11 cellular contexts compared by ENCODE assay signal in the genomic region with DNA sequence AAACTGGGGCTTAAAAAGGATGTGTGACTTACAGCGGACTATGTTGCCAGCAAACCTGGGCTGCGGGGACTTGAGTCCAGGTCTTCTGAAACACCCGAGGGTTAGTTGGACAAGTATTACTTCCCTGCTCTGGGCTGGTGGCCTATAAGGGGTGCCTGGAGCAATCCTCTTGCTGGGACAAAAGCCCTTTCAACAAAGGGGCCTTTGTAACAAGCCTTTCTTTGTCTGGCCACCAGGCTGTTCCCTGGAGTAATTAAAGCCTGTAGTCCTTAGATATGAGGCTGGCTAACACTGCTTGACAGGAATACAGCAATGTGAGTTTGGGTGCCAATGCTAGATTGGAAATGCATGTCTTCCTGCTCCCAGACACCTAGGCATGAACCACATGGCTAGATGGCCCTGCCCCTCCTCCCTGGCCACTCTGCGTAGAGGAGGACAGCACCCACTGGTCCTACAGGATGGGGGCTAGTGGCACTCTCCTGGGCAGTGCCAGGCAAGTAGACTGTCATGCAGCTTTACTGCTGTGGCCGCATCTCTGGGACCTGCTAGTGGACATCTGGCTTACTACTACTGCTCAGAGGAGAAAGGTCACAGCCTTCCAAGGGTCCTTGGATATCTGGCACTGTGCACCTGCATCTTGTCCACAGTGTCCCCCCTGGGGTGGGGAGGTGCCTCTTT.
DNase-seq lines count a peak whose midpoint lies in the region; ATAC-seq and TF ChIP-seq lines count a peak whose summit lies in the region.
"Had no signal": no experiment of that assay in that cellular context is flagged by ENCODE, and none has a peak within 500 bp of the region (broad histone marks: within the 10 kb centered on the region; RNA-seq: fewer than 3 reads in every experiment).

No MANE protein-coding gene starts in this region.

- no peaks in the 10 kb centered on the region for H3K79me1 ChIP-seq in H9 (ENCODE audit: insufficient read depth, low read depth, low read length, poor library complexity, severe bottlenecking)

- H3K27me3 ChIP-seq in H9 (ENCODE audit: insufficient read depth, low read length), result no peaks in the 10 kb centered on the region
- no peaks in the 10 kb centered on the region for H3K27me3 ChIP-seq in gastroesophageal sphincter
- H3K27me3 ChIP-seq: Peyer's patch had no signal

- H3K4me2 ChIP-seq in H9 (ENCODE audit: insufficient read depth, insufficient read length, low read length), result no peak overlapping the region

- DNase-seq in H9, result peak; percentile 44
- DNase-seq in SK-MEL-5 (ENCODE audit: low read depth, low spot score), result peak; percentile 58
- DNase-seq in posterior cingulate gyrus, result peak in 6 of 10 donors; percentile 21 to 86 (median 54)
- DNase-seq in T-helper 2 cell treated with Interferon-gamma antibody and Interleukin-4, amounts not matched to agents 5 μg/mL and 100 μg/mL, for 36 hours (ENCODE audit: low spot score), result no peak
- no peak for DNase-seq in DMS153 treated with DMSO at 0.1 percent for 48 hours (lab: John Stamatoyannopoulos, UW; ENCODE audit: unreplicated experiment)
- DNase-seq in NCI-H1105 treated with DMSO at 0.1 percent for 48 hours (lab: John Stamatoyannopoulos, UW), result no peak
- DNase-seq in activated gamma-delta T cell (lab: John Stamatoyannopoulos, UW), result no peak
- DNase-seq: activated B cell treated with CpG ODN at 0.5 μM for 24 hours had no signal

- no peaks in the 10 kb centered on the region; the same call in 1 of the 2 replicates for H3K27me3 Mint-ChIP-seq in H9 (ENCODE audit: low read depth)
- H3K27me3 Mint-ChIP-seq in T-helper 2 cell treated with Interferon-gamma antibody and Interleukin-4, amounts not matched to agents 5 μg/mL and 100 μg/mL, for 36 hours (ENCODE audit: low read depth), result no peaks in the 10 kb centered on the region
- H3K27me3 Mint-ChIP-seq: activated B cell treated with CpG ODN at 0.5 μM for 24 hours had no signal

- H2BK120ac ChIP-seq in H9 (ENCODE audit: low read depth, low read length, poor library complexity, severe bottlenecking), result no peak overlapping the region

- H3K4me1 ChIP-seq in H9 (ENCODE audit: insufficient read depth, low read length) (peaks cover 2% of the 10 kb centered on the region; the same call in 1 of the 2 replicates), gastroesophageal sphincter (no peaks in the 10 kb centered on the region)
- H3K4me1 ChIP-seq: parathyroid adenoma had no signal

- TF ChIP-seq EP300 in gastroesophageal sphincter (IDR thresholded peaks at IDR 0.05), result no peak

- H3K36me3 ChIP-seq in gastroesophageal sphincter, result no peaks in the 10 kb centered on the region
- H3K36me3 ChIP-seq: Peyer's patch had no signal

- no peak overlapping the region for H2AK5ac ChIP-seq in H9 (ENCODE audit: insufficient read length, low read length)

- H3K4me3 ChIP-seq in gastroesophageal sphincter, result no peak overlapping the region
- H3K4me3 ChIP-seq: Peyer's patch had no signal

- H3K79me2 ChIP-seq in H9 (ENCODE audit: insufficient read depth, low read length), result no peaks in the 10 kb centered on the region
- H3K79me2 ChIP-seq: parathyroid adenoma had no signal

- no peak overlapping the region for H4K8ac ChIP-seq in H9 (replicated peaks; ENCODE audit: insufficient read length, low read depth, low read length)

- no peak overlapping the region for H4K5ac ChIP-seq in H9 (ENCODE audit: insufficient read length, low read depth, low read length)

- no peak overlapping the region for H2BK5ac ChIP-seq in H9 (ENCODE audit: insufficient read length, low read length)

- H2AFZ ChIP-seq in H9 (ENCODE audit: low read length), result no peak overlapping the region
- H2AFZ ChIP-seq: parathyroid adenoma had no signal

- no peak overlapping the region for H3K4ac ChIP-seq in H9 (ENCODE audit: low read depth, low read length)

- H3K23me2 ChIP-seq in H9 (ENCODE audit: insufficient read length, low read depth, low read length, poor library complexity, severe bottlenecking), result no peaks in the 10 kb centered on the region

- H3T11ph ChIP-seq in H9 (ENCODE audit: low read length), result no peak overlapping the region

- H3K18ac ChIP-seq in H9 (ENCODE audit: insufficient read length, low read depth, low read length), result no peak overlapping the region

- H3K27ac ChIP-seq in H9 (ENCODE audit: insufficient read length, low read depth, low read length) (no peak overlapping the region), gastroesophageal sphincter (no peak overlapping the region)
- H3K27ac ChIP-seq: parathyroid adenoma had no signal

- intact Hi-C loops in posterior cingulate gyrus (cut with DNase I), result loop anchor here (5.0 kb wide), 1 partner anchor 57 kb away; no protein-coding TSS in a partner anchor

- 0 out of 7 replicates have a peak overlapping the region, but pooled peaks of 1 of the 3 experiments have one; percentile 74 for H3K27ac Mint-ChIP-seq in H9
- H3K27ac Mint-ChIP-seq in T-helper 2 cell treated with Interferon-gamma antibody and Interleukin-4, amounts not matched to agents 5 μg/mL and 100 μg/mL, for 36 hours, result no peak overlapping the region
- H3K27ac Mint-ChIP-seq: activated B cell treated with CpG ODN at 0.5 μM for 24 hours had no signal

- H3K9ac ChIP-seq in H9 (ENCODE audit: extremely low read depth, insufficient read length, low read length), result no peak overlapping the region
- H3K9ac ChIP-seq: parathyroid adenoma had no signal

- H3K9me3 Mint-ChIP-seq in H9, result no peaks in the 10 kb centered on the region
- H3K9me3 Mint-ChIP-seq in T-helper 2 cell treated with Interferon-gamma antibody and Interleukin-4, amounts not matched to agents 5 μg/mL and 100 μg/mL, for 36 hours, result no peaks in the 10 kb centered on the region
- H3K9me3 Mint-ChIP-seq: activated B cell treated with CpG ODN at 0.5 μM for 24 hours had no signal

- H4K91ac ChIP-seq in H9 (ENCODE audit: insufficient read length, low read depth, low read length), result no peak overlapping the region

- peaks cover 16 to 25% of the 10 kb centered on the region in 2 experiments for H3K4me1 Mint-ChIP-seq in H9
- H3K4me1 Mint-ChIP-seq in T-helper 2 cell treated with Interferon-gamma antibody and Interleukin-4, amounts not matched to agents 5 μg/mL and 100 μg/mL, for 36 hours (ENCODE audit: low read depth), result no peaks in the 10 kb centered on the region

- in situ Hi-C loops in SK-MEL-5 (cut with HindIII; ENCODE audit: low pct_unique_long_range_greater_than_20kb, low sequenced_read_pairs), result no loop called here

- peak; percentile 43; the same call in 2 of the 3 replicates for TF ChIP-seq CTCF in H9 (conservative IDR thresholded peaks at IDR 0.05)
- TF ChIP-seq CTCF in gastroesophageal sphincter (IDR thresholded peaks at IDR 0.05), result no peak

- no peak overlapping the region for H2BK12ac ChIP-seq in H9 (ENCODE audit: insufficient read length, low read depth, low read length)

- no peaks in the 10 kb centered on the region for H4K20me1 ChIP-seq in H9 (ENCODE audit: control insufficient read depth, insufficient read depth, insufficient read length)

- peak; percentile 34 for ATAC-seq in gastroesophageal sphincter

- WGBS in H9 (ENCODE audit: extremely low coverage, insufficient read length, low lambda C conversion rate), result no CpG with 5 or more reads among the region's 5 CpGs
- WGBS in gastroesophageal sphincter (ENCODE audit: low coverage in 1 of 2), 2 donors, result 76 to 87% methylated on average over 3 of the region's 5 CpGs

- H3K36me3 Mint-ChIP-seq in H9 (ENCODE audit: insufficient read depth in 1 of 3, low read depth in 3 of 3), result no peaks in the 10 kb centered on the region
- no peaks in the 10 kb centered on the region for H3K36me3 Mint-ChIP-seq in T-helper 2 cell treated with Interferon-gamma antibody and Interleukin-4, amounts not matched to agents 5 μg/mL and 100 μg/mL, for 36 hours (ENCODE audit: low read depth)

- no peak overlapping the region for H3K14ac ChIP-seq in H9 (ENCODE audit: insufficient read depth, low read length)

- H2BK15ac ChIP-seq in H9 (ENCODE audit: low read depth, low read length), result no peak overlapping the region

- no peak overlapping the region for H3K4me3 Mint-ChIP-seq in H9
- no peak overlapping the region for H3K4me3 Mint-ChIP-seq in T-helper 2 cell treated with Interferon-gamma antibody and Interleukin-4, amounts not matched to agents 5 μg/mL and 100 μg/mL, for 36 hours
- H3K4me3 Mint-ChIP-seq: activated B cell treated with CpG ODN at 0.5 μM for 24 hours had no signal

- H3K9me3 ChIP-seq in H9 (ENCODE audit: control insufficient read depth, low read depth, low read length) (no peaks in the 10 kb centered on the region), gastroesophageal sphincter (no peaks in the 10 kb centered on the region)
- H3K9me3 ChIP-seq: Peyer's patch had no signal

- H3K56ac ChIP-seq in H9 (ENCODE audit: insufficient read length, low read depth, low read length), result no peak overlapping the region

- H2BK20ac ChIP-seq in H9 (ENCODE audit: low read depth, low read length, poor library complexity, severe bottlenecking), result no peak overlapping the region

- H3K23ac ChIP-seq in H9 (ENCODE audit: insufficient read length, low read depth, low read length), result no peak overlapping the region

- no peak for TF ChIP-seq POLR2A in gastroesophageal sphincter (IDR thresholded peaks at IDR 0.05)

Comparison
In these comparisons a context has a peak if more than half of its experiments do, and no peak if none do; other contexts are left out.
1. DNase-seq: peak in H9 (single experiment), SK-MEL-5 (single experiment) and posterior cingulate gyrus (6 of 10); none in T-helper 2 cell treated with Interferon-gamma antibody and Interleukin-4, amounts not matched to agents 5 μg/mL and 100 μg/mL, for 36 hours (single experiment), DMS153 treated with DMSO at 0.1 percent for 48 hours (single experiment), NCI-H1105 treated with DMSO at 0.1 percent for 48 hours (single experiment) and activated gamma-delta T cell (single experiment).